9 cellular contexts compared by ENCODE assay signal in genomic region chr5:124951676-124952075, GRCh38.
DNase-seq lines count a peak whose midpoint lies in the region; ATAC-seq and TF ChIP-seq lines count a peak whose summit lies in the region.
"Had no signal": no experiment of that assay in that cellular context is flagged by ENCODE, and none has a peak within 500 bp of the region (broad histone marks: within the 10 kb centered on the region; RNA-seq: fewer than 3 reads in every experiment).

No MANE protein-coding gene starts in this region.

- no peak overlapping the region for H3K27ac Mint-ChIP-seq in activated naive CD4-positive, alpha-beta T cell treated with anti-CD3 and anti-CD28 coated beads for 36 hours
- H3K27ac Mint-ChIP-seq: endodermal cell had no signal

- ATAC-seq in GM19043 (IDR thresholded peaks at IDR 0.05; ENCODE audit: low read depth, unreplicated experiment) (peak; percentile 44), HG02610 (IDR thresholded peaks at IDR 0.05; ENCODE audit: unreplicated experiment) (peak; percentile 63), HG03565 (IDR thresholded peaks at IDR 0.05; ENCODE audit: unreplicated experiment) (peak; percentile 78)

- H3K27me3 Mint-ChIP-seq in activated naive CD4-positive, alpha-beta T cell treated with anti-CD3 and anti-CD28 coated beads for 36 hours (ENCODE audit: low read depth), result no peaks in the 10 kb centered on the region

- no peak for DNase-seq in spleen
- DNase-seq in activated naive CD4-positive, alpha-beta T cell treated with anti-CD3 and anti-CD28 coated beads for 36 hours, result no peak
- no peak for DNase-seq in activated CD4-positive, alpha-beta T cell treated with anti-CD3 and anti-CD28 coated beads, Interleukin-2, amount 50 U/mL, for 1 hour
- DNase-seq in NCI-H2196 treated with DMSO at 0.1 percent for 48 hours (lab: John Stamatoyannopoulos, UW; ENCODE audit: unreplicated experiment), result no peak
- DNase-seq: activated gamma-delta T cell treated with Interleukin-2 at 50 U/mL for 16 hours, endodermal cell had no signal

- intact Hi-C loops in spleen (cut with DNase I; ENCODE audit: low total_unique reads), result no loop called here
- intact Hi-C loops in activated naive CD4-positive, alpha-beta T cell treated with anti-CD3 and anti-CD28 coated beads for 36 hours (cut with micrococcal nuclease), result no loop called here

- no peaks in the 10 kb centered on the region for H3K9me3 ChIP-seq in spleen

- CTCF ChIA-PET in activated naive CD4-positive, alpha-beta T cell treated with anti-CD3 and anti-CD28 coated beads for 36 hours (lab: Charles Lee), result no interaction called here

- no peaks in the 10 kb centered on the region for H3K36me3 Mint-ChIP-seq in activated naive CD4-positive, alpha-beta T cell treated with anti-CD3 and anti-CD28 coated beads for 36 hours (ENCODE audit: low read depth)

- peaks cover 4 to 33% (median 7%) of the 10 kb centered on the region in 6 donors for H3K4me1 ChIP-seq in spleen

- H3K27ac ChIP-seq in spleen, result peak overlapping the region in 7 of 8 donors; percentile 42 to 72 (median 61)

- peaks cover 5% of the 10 kb centered on the region for H3K9me3 Mint-ChIP-seq in activated naive CD4-positive, alpha-beta T cell treated with anti-CD3 and anti-CD28 coated beads for 36 hours
- H3K9me3 Mint-ChIP-seq: endodermal cell had no signal

- no peak for TF ChIP-seq POLR2A in spleen (IDR thresholded peaks at IDR 0.05)

- no peaks in the 10 kb centered on the region for H3K4me1 Mint-ChIP-seq in activated naive CD4-positive, alpha-beta T cell treated with anti-CD3 and anti-CD28 coated beads for 36 hours (ENCODE audit: low read depth)

- H3K36me3 ChIP-seq in spleen, result no peaks in the 10 kb centered on the region

- H3K4me3 Mint-ChIP-seq in activated naive CD4-positive, alpha-beta T cell treated with anti-CD3 and anti-CD28 coated beads for 36 hours, result no peak overlapping the region
- H3K4me3 Mint-ChIP-seq: endodermal cell had no signal

- no peak for TF ChIP-seq CTCF in spleen (IDR thresholded peaks at IDR 0.05 in 8 of 11, conservative IDR thresholded peaks at IDR 0.05 in 3 of 11)

- no peak overlapping the region for H3K4me3 ChIP-seq in spleen

- no peaks in the 10 kb centered on the region for H3K27me3 ChIP-seq in spleen (replicated peaks in 1 of 7)

- 58 to 73% (median 66%) methylated on average over 3 of the region's 3 CpGs for WGBS in spleen, 5 donors
